ENCODE assay signal across 8 cellular contexts in genomic region chr2:96866986-96867755, GRCh38. TPM values are rescaled to one million over a fixed set of nuclear protein-coding genes. Genes with fewer than 3 reads are reported as not detected.
DNase-seq lines count a peak whose midpoint lies in the region; ATAC-seq, FAIRE-seq and TF ChIP-seq lines count a peak whose summit lies in the region.

No MANE protein-coding gene starts in this region.

- H3K9me3 Mint-ChIP-seq in activated naive CD8-positive, alpha-beta T cell treated with anti-CD3 and anti-CD28 coated beads for 36 hours = no peaks in the 10 kb centered on the region

- H3K9me3 ChIP-seq in SK-N-SH = no peaks in the 10 kb centered on the region
- H3K9me3 ChIP-seq in keratinocyte (ENCODE audit: control insufficient read depth, low read depth, low read length) = no peaks in the 10 kb centered on the region
- no peaks in the 10 kb centered on the region for H3K9me3 ChIP-seq in suprapubic skin

- H3K27ac Mint-ChIP-seq in activated naive CD8-positive, alpha-beta T cell treated with anti-CD3 and anti-CD28 coated beads for 36 hours = peak overlapping the region; percentile 77

- peaks cover 10% of the 10 kb centered on the region for H3K27me3 Mint-ChIP-seq in activated naive CD8-positive, alpha-beta T cell treated with anti-CD3 and anti-CD28 coated beads for 36 hours

- H3K4me1 ChIP-seq in SK-N-SH (ENCODE audit: control insufficient read depth in 1 of 2, insufficient read depth in 2 of 2, low read depth in 1 of 2, low read length in 1 of 2) = peaks cover 0 to 26% of the 10 kb centered on the region in 2 experiments; a peak in 1 of 4 replicates
- H3K4me1 ChIP-seq in keratinocyte (ENCODE audit: control insufficient read depth, extremely low read depth, insufficient read depth, low read length) = peaks cover 24% of the 10 kb centered on the region
- peaks cover 42% of the 10 kb centered on the region for H3K4me1 ChIP-seq in suprapubic skin

- no peaks in the 10 kb centered on the region for H3K9me2 ChIP-seq in SK-N-SH

- H3F3A ChIP-seq in SK-N-SH (replicated peaks; ENCODE audit: insufficient read depth) = no peaks in the 10 kb centered on the region

- ATAC-seq in SK-N-SH treated with all-trans-retinoic acid at 6 μM for 48 hours = no peak
- ATAC-seq in GM19324 (IDR thresholded peaks at IDR 0.05; ENCODE audit: low FRiP score, unreplicated experiment) = no peak

- no peak for TF ChIP-seq CTCF in SK-N-SH (IDR thresholded peaks at IDR 0.05)
- no peak for TF ChIP-seq CTCF in keratinocyte (optimal IDR thresholded peaks at IDR 0.05 in 1 of 3, IDR thresholded peaks at IDR 0.05 in 1 of 3, conservative IDR thresholded peaks at IDR 0.05 in 1 of 3; ENCODE audit: extremely low read depth in 1 of 3, insufficient read depth in 2 of 3, low read length in 3 of 3)
- no peak for TF ChIP-seq CTCF in suprapubic skin (IDR thresholded peaks at IDR 0.05)

- no peak for FAIRE-seq in keratinocyte (lab: Jason Lieb, UNC)

- TF ChIP-seq POLR2A in suprapubic skin (IDR thresholded peaks at IDR 0.05) = no peak

- H3K36me3 ChIP-seq in SK-N-SH (replicated peaks in 1 of 2; ENCODE audit: control insufficient read depth in 1 of 2, insufficient read depth in 2 of 2, low read length in 1 of 2) (peaks cover 5 to 43% of the 10 kb centered on the region in 2 experiments), keratinocyte (ENCODE audit: control insufficient read depth in 2 of 2, extremely low read depth in 1 of 2, insufficient read depth in 2 of 2, low read length in 2 of 2) (peaks cover 28 to 31% of the 10 kb centered on the region in 2 experiments), suprapubic skin (peaks cover 41% of the 10 kb centered on the region)

- H3K9ac ChIP-seq in SK-N-SH (peak overlapping the region; percentile 99; the same call in 1 of the 2 replicates), keratinocyte (ENCODE audit: control insufficient read depth, extremely low read depth, insufficient read depth, low read length) (peak overlapping the region; percentile 60)

- peaks cover 38% of the 10 kb centered on the region for H3K79me2 ChIP-seq in SK-N-SH (ENCODE audit: insufficient read depth)
- H3K79me2 ChIP-seq in keratinocyte (ENCODE audit: control insufficient read depth, insufficient read depth, low read length) = peaks cover 9% of the 10 kb centered on the region

- peak overlapping the region; percentile 84 for H3K4me3 Mint-ChIP-seq in activated naive CD8-positive, alpha-beta T cell treated with anti-CD3 and anti-CD28 coated beads for 36 hours

- H3K9me1 ChIP-seq in keratinocyte (ENCODE audit: control insufficient read depth, extremely low read depth, insufficient read depth, low read length) = no peaks in the 10 kb centered on the region

- H4K20me1 ChIP-seq in SK-N-SH (ENCODE audit: insufficient read depth) (peaks cover 30% of the 10 kb centered on the region; the same call in 1 of the 2 replicates), keratinocyte (ENCODE audit: control insufficient read depth, extremely low read depth, insufficient read depth, low read length) (no peaks in the 10 kb centered on the region)

- H2AFZ ChIP-seq in SK-N-SH (ENCODE audit: low read depth) (no peak overlapping the region), keratinocyte (ENCODE audit: control insufficient read depth, low read length) (no peak overlapping the region)

- peaks cover 7% of the 10 kb centered on the region for H3K36me3 Mint-ChIP-seq in activated naive CD8-positive, alpha-beta T cell treated with anti-CD3 and anti-CD28 coated beads for 36 hours

- TF ChIP-seq EP300 in SK-N-SH (IDR thresholded peaks at IDR 0.05; ENCODE audit: borderline replicate concordance in 1 of 2, low read depth in 1 of 2, low read length in 1 of 2) (no peak), suprapubic skin (IDR thresholded peaks at IDR 0.05) (no peak)

- DNase-seq in SK-N-SH (no peak), keratinocyte (ENCODE audit: low read depth, low spot score) (no peak), suprapubic skin (ENCODE audit: low spot score in 2 of 2) (peak in 1 of 2 donors; percentile 61), NCI-H2107 (lab: John Stamatoyannopoulos, UW) (no peak), NAMALWA (ENCODE audit: low spot score) (no peak)
- no peak for DNase-seq in activated naive CD8-positive, alpha-beta T cell treated with anti-CD3 and anti-CD28 coated beads for 36 hours

- dilution Hi-C loops in keratinocyte (cut with MboI; ENCODE audit: extremely low pct_ligation_motif_present, low sequenced_read_pairs) = no loop called here

- H3K27ac ChIP-seq in SK-N-SH (ENCODE audit: low read depth in 2 of 2, low read length in 1 of 2) (no peak overlapping the region; a peak in 2 of 4 replicates), keratinocyte (ENCODE audit: control insufficient read depth, insufficient read depth, low read length) (no peak overlapping the region), suprapubic skin (peak overlapping the region; percentile 98)

- POLR2A ChIA-PET in SK-N-SH (lab: Yijun Ruan, JAX) = interaction anchor here (0.7 to 2.0 kb wide), 2 partner anchors 10 to 22 kb away, joined by 5 to 27 read pairs; partner anchors contain the start of gene ANKRD39

- CTCF ChIA-PET in SK-N-SH (lab: Yijun Ruan, JAX) = interaction anchor here (4.2 to 6.8 kb wide), 2 partner anchors 9 to 83 kb away, joined by 59 to 93 read pairs; partner anchors contain the start of gene ANKRD39

- TF ChIP-seq RAD21 in SK-N-SH (IDR thresholded peaks at IDR 0.05; ENCODE audit: low read length) = no peak

- H3K4me2 ChIP-seq in SK-N-SH (peak overlapping the region; percentile 96), keratinocyte (ENCODE audit: control insufficient read depth, extremely low read depth, insufficient read depth, low read depth, low read length) (peak overlapping the region; percentile 93)

- WGBS in SK-N-SH (ENCODE audit: low lambda C conversion rate) = 69% methylated on average over 16 of the region's 22 CpGs
- WGBS in suprapubic skin = 41% methylated on average over 7 of the region's 22 CpGs

- H3K27me3 ChIP-seq in SK-N-SH (ENCODE audit: insufficient read depth) (no peaks in the 10 kb centered on the region), keratinocyte (ENCODE audit: control insufficient read depth, extremely low read depth, insufficient read depth, low read length) (no peaks in the 10 kb centered on the region), suprapubic skin (no peaks in the 10 kb centered on the region)

- H3K4me1 Mint-ChIP-seq in activated naive CD8-positive, alpha-beta T cell treated with anti-CD3 and anti-CD28 coated beads for 36 hours = peaks cover 20% of the 10 kb centered on the region

- H3K4me3 ChIP-seq in SK-N-SH (ENCODE audit: low read depth in 2 of 2, low read length in 1 of 2) (peak overlapping the region; percentile 94 to 95), keratinocyte (ENCODE audit: control insufficient read depth in 2 of 3, extremely low read depth in 1 of 3, insufficient read depth in 2 of 3, low read depth in 1 of 3, low read length in 3 of 3) (peak overlapping the region; percentile 75 to 90 (median 80)), suprapubic skin (peak overlapping the region; percentile 99)

RNA-seq across cellular contexts. Expression of gene SEMA4C, which starts 2.7 kb away (rescaled TPM):
- polyA plus RNA-seq in SK-N-SH (2012; rRNA removed) (34.8 and 40.9 TPM in 2 replicates), keratinocyte (6.9 to 10.2 TPM (median 7.5 TPM) in 3 replicates)
- polyA plus RNA-seq in SK-N-SH (2012; cell fraction: cytosol; rRNA removed) = 13.7 and 21.8 TPM in 2 replicates
- 70.5 and 71.1 TPM in 2 replicates for polyA plus RNA-seq in SK-N-SH (2012; cell fraction: nucleus; rRNA removed)
- 1 to 10 TPM; 5.9 to 8.3 TPM for total RNA-seq in activated naive CD8-positive, alpha-beta T cell treated with anti-CD3 and anti-CD28 coated beads for 36 hours
- 1.2 TPM for polyA plus RNA-seq in keratinocyte (2011; ENCODE audit: low read depth)
- 2.3 and 3.0 TPM in 2 replicates for polyA plus RNA-seq in keratinocyte (2011; cell fraction: cytosol; rRNA removed)
- polyA plus RNA-seq in keratinocyte (2011; cell fraction: nucleus; rRNA removed) = 19.8 and 21.2 TPM in 2 replicates
- polyA plus RNA-seq in keratinocyte (2012; ENCODE audit: low replicate concordance) = 5.2 and 6.3 TPM in 2 replicates
- polyA minus RNA-seq in keratinocyte = 12.4 to 21.9 TPM (median 13.6 TPM) in 3 replicates
- polyA minus RNA-seq in keratinocyte (2011; cell fraction: cytosol; rRNA and poly(A)+ RNA removed) = 8.4 TPM
- 18.9 and 19.0 TPM in 2 replicates for polyA minus RNA-seq in keratinocyte (2011; cell fraction: nucleus; rRNA and poly(A)+ RNA removed)
- 10 to 100 TPM; 15.7 to 28.2 (median 23.5) TPM for total RNA-seq in suprapubic skin

RNA-seq across cellular contexts. Expression of gene ANKRD39, which starts 9.4 kb away (rescaled TPM):
- polyA plus RNA-seq in SK-N-SH (2012; rRNA removed) (11.8 and 13.4 TPM in 2 replicates), keratinocyte (6.6 to 8.3 TPM (median 7.2 TPM) in 3 replicates)
- 7.2 and 10.5 TPM in 2 replicates for polyA plus RNA-seq in SK-N-SH (2012; cell fraction: cytosol; rRNA removed)
- 18.7 and 27.3 TPM in 2 replicates for polyA plus RNA-seq in SK-N-SH (2012; cell fraction: nucleus; rRNA removed)
- 10 to 100 TPM; 22.7 to 25.2 TPM for total RNA-seq in activated naive CD8-positive, alpha-beta T cell treated with anti-CD3 and anti-CD28 coated beads for 36 hours
- 2.0 TPM for polyA plus RNA-seq in keratinocyte (2011; ENCODE audit: low read depth)
- 3.3 and 5.3 TPM in 2 replicates for polyA plus RNA-seq in keratinocyte (2011; cell fraction: cytosol; rRNA removed)
- 4.3 and 5.6 TPM in 2 replicates for polyA plus RNA-seq in keratinocyte (2011; cell fraction: nucleus; rRNA removed)
- 4.1 and 11.5 TPM in 2 replicates for polyA plus RNA-seq in keratinocyte (2012; ENCODE audit: low replicate concordance)
- 2.5 to 7.1 TPM (median 4.6 TPM) in 3 replicates for polyA minus RNA-seq in keratinocyte
- polyA minus RNA-seq in keratinocyte (2011; cell fraction: cytosol; rRNA and poly(A)+ RNA removed) = 3.1 TPM
- polyA minus RNA-seq in keratinocyte (2011; cell fraction: nucleus; rRNA and poly(A)+ RNA removed) = 3.3 and 4.8 TPM in 2 replicates
- total RNA-seq in suprapubic skin = 10 to 100 TPM; 16.1 to 22.1 (median 20.6) TPM

RNA-seq across cellular contexts. Expression of gene ANKRD23, which starts 23.4 kb away (rescaled TPM):
- 3.1 and 3.8 TPM in 2 replicates for polyA plus RNA-seq in SK-N-SH (2012; rRNA removed)
- 0.62 and 1.2 TPM in 2 replicates for polyA plus RNA-seq in SK-N-SH (2012; cell fraction: cytosol; rRNA removed)
- polyA plus RNA-seq in SK-N-SH (2012; cell fraction: nucleus; rRNA removed) = 20.3 and 22.2 TPM in 2 replicates
- total RNA-seq in activated naive CD8-positive, alpha-beta T cell treated with anti-CD3 and anti-CD28 coated beads for 36 hours = 1 to 10 TPM; 2.7 to 3.2 TPM
- 0.39 to 2.0 TPM (median 1.4 TPM) in 3 replicates for polyA plus RNA-seq in keratinocyte
- 2.3 TPM for polyA plus RNA-seq in keratinocyte (2011; ENCODE audit: low read depth)
- 0.52 and 0.55 TPM in 2 replicates for polyA plus RNA-seq in keratinocyte (2011; cell fraction: cytosol; rRNA removed)
- 6.2 and 7.5 TPM in 2 replicates for polyA plus RNA-seq in keratinocyte (2011; cell fraction: nucleus; rRNA removed)
- 0.87 and 1.1 TPM in 2 replicates for polyA plus RNA-seq in keratinocyte (2012; ENCODE audit: low replicate concordance)
- polyA minus RNA-seq in keratinocyte = 0.30 to 2.5 TPM (median 1.4 TPM) in 3 replicates
- polyA minus RNA-seq in keratinocyte (2011; cell fraction: cytosol; rRNA and poly(A)+ RNA removed) = not detected
- 1.5 and 4.1 TPM in 2 replicates for polyA minus RNA-seq in keratinocyte (2011; cell fraction: nucleus; rRNA and poly(A)+ RNA removed)
- 10 to 100 TPM in 1 of 4 donors, 1 to 10 TPM in 3; 6.1 to 22.3 (median 7.2) TPM for total RNA-seq in suprapubic skin

RNA-seq across cellular contexts. Expression of gene CNNM3, which starts 51.1 kb away (rescaled TPM):
- polyA plus RNA-seq in SK-N-SH (2012; rRNA removed) = 9.3 and 14.7 TPM in 2 replicates
- 5.6 and 7.1 TPM in 2 replicates for polyA plus RNA-seq in SK-N-SH (2012; cell fraction: cytosol; rRNA removed)
- polyA plus RNA-seq in SK-N-SH (2012; cell fraction: nucleus; rRNA removed) = 15.2 and 18.5 TPM in 2 replicates
- 10 to 100 TPM; 15.5 to 17.2 TPM for total RNA-seq in activated naive CD8-positive, alpha-beta T cell treated with anti-CD3 and anti-CD28 coated beads for 36 hours
- 2.3 to 3.1 TPM (median 2.6 TPM) in 3 replicates for polyA plus RNA-seq in keratinocyte
- polyA plus RNA-seq in keratinocyte (2011; ENCODE audit: low read depth) = 2.1 TPM
- polyA plus RNA-seq in keratinocyte (2011; cell fraction: cytosol; rRNA removed) = 1.4 and 1.7 TPM in 2 replicates
- 7.0 and 8.3 TPM in 2 replicates for polyA plus RNA-seq in keratinocyte (2011; cell fraction: nucleus; rRNA removed)
- 3.9 and 5.2 TPM in 2 replicates for polyA plus RNA-seq in keratinocyte (2012; ENCODE audit: low replicate concordance)
- polyA minus RNA-seq in keratinocyte = 5.6 to 11.6 TPM (median 10.5 TPM) in 3 replicates
- polyA minus RNA-seq in keratinocyte (2011; cell fraction: cytosol; rRNA and poly(A)+ RNA removed) = 3.1 TPM
- 8.3 and 10.9 TPM in 2 replicates for polyA minus RNA-seq in keratinocyte (2011; cell fraction: nucleus; rRNA and poly(A)+ RNA removed)
- total RNA-seq in suprapubic skin = 10 to 100 TPM; 12.6 to 28.3 (median 16.5) TPM
